23 cellular contexts compared by ENCODE assay signal in the genomic region with DNA sequence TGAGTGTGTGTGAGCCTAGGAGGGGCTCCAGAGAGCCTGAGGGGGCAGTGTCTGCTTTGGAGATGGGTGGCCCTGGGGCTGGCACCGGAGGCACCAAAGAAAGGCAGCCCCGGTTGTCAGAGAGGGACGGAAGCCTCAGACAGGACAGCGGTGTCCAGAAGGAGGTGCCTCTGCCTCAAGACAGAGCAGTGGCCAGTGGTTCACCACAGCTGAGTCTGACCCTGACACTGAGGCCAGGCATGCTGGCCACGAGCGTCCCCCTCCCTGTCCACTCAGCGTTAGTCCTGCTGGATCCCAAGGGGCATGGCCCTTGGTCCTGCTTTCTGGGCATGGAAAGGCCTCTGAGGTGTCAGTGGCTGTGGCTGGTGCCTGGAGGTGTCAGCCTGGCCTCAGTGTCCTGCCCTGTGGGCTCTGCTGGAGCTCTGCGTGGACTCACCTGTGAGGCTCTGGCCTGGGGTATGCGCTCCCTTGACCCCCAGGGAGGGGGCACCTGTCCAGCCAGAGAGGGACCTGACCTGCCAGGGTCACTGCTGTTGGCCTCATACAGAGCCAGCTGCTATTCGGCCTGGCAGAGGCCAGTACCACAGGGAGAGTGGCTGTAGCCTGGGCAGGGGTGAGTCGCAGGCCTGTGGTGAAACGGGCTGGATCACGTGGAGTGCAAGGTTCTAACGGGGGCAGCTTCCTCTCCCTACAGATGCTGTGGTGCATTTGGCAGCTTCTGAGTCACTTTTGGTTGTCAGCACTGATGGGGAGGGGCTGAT.
DNase-seq lines count a peak whose midpoint lies in the region; ATAC-seq and TF ChIP-seq lines count a peak whose summit lies in the region.
"Had no signal": no experiment of that assay in that cellular context is flagged by ENCODE, and none has a peak within 500 bp of the region (broad histone marks: within the 10 kb centered on the region; RNA-seq: fewer than 3 reads in every experiment).

No MANE protein-coding gene starts in this region.

- H3K9me3 Mint-ChIP-seq in activated CD8-positive, alpha-beta T cell treated with anti-CD3 and anti-CD28 coated beads, Interleukin-2, amount 10 ng/mL, durations not matched to agents 7 days and 5 days (ENCODE audit: insufficient read depth) = no peaks in the 10 kb centered on the region
- H3K9me3 Mint-ChIP-seq in activated CD8-positive, alpha-beta T cell treated with anti-CD3 and anti-CD28 coated beads for 36 hours = no peaks in the 10 kb centered on the region
- H3K9me3 Mint-ChIP-seq in glutamatergic neuron (ENCODE audit: unreplicated experiment) = peaks cover 42% of the 10 kb centered on the region

- H3K36me3 ChIP-seq in spleen = no peaks in the 10 kb centered on the region
- H3K36me3 ChIP-seq in SK-N-SH (replicated peaks in 1 of 2; ENCODE audit: control insufficient read depth in 1 of 2, insufficient read depth in 2 of 2, low read length in 1 of 2) = no peaks in the 10 kb centered on the region
- H3K36me3 ChIP-seq: colonic mucosa, gastrocnemius medialis, lower lobe of right lung, upper lobe of left lung had no signal

- no peak overlapping the region for H3K27ac ChIP-seq in spleen
- H3K27ac ChIP-seq in SK-N-SH (ENCODE audit: low read depth in 2 of 2, low read length in 1 of 2) = no peak overlapping the region
- H3K27ac ChIP-seq: colonic mucosa, epithelial cell of prostate, gastrocnemius medialis, lower lobe of right lung, parathyroid adenoma, upper lobe of left lung had no signal

- no peak for TF ChIP-seq RAD21 in SK-N-SH (IDR thresholded peaks at IDR 0.05; ENCODE audit: low read length)

- no peak for TF ChIP-seq POLR2A in spleen (IDR thresholded peaks at IDR 0.05)

- H3K4me3 ChIP-seq in spleen (no peak overlapping the region), SK-N-SH (ENCODE audit: low read depth in 2 of 2, low read length in 1 of 2) (no peak overlapping the region)
- H3K4me3 ChIP-seq: colonic mucosa, gastrocnemius medialis, lower lobe of right lung, upper lobe of left lung had no signal

- no peak overlapping the region for H3K4me3 Mint-ChIP-seq in activated CD8-positive, alpha-beta T cell treated with anti-CD3 and anti-CD28 coated beads, Interleukin-2, amount 10 ng/mL, durations not matched to agents 7 days and 5 days
- H3K4me3 Mint-ChIP-seq in activated CD8-positive, alpha-beta T cell treated with anti-CD3 and anti-CD28 coated beads for 36 hours = no peak overlapping the region
- H3K4me3 Mint-ChIP-seq in glutamatergic neuron (ENCODE audit: unreplicated experiment) = no peak overlapping the region
- H3K4me3 Mint-ChIP-seq: CD4-positive, CD25-positive, alpha-beta regulatory T cell; H9 had no signal

- H3K9me2 ChIP-seq in SK-N-SH = no peaks in the 10 kb centered on the region

- POLR2A ChIA-PET in activated CD8-positive, alpha-beta T cell treated with anti-CD3 and anti-CD28 coated beads, Interleukin-2, amount 10 ng/mL, durations not matched to agents 7 days and 5 days (lab: Charles Lee) = no interaction called here
- POLR2A ChIA-PET in activated CD8-positive, alpha-beta T cell treated with anti-CD3 and anti-CD28 coated beads for 36 hours (lab: Charles Lee) = no interaction called here
- POLR2A ChIA-PET in SK-N-SH (lab: Yijun Ruan, JAX) = no interaction called here

- TF ChIP-seq CTCF in activated CD8-positive, alpha-beta T cell treated with anti-CD3 and anti-CD28 coated beads for 36 hours (IDR thresholded peaks at IDR 0.05) = no peak
- TF ChIP-seq CTCF in glutamatergic neuron (IDR thresholded peaks at IDR 0.05; ENCODE audit: partially characterized antibody, unreplicated experiment) (no peak), spleen (IDR thresholded peaks at IDR 0.05 in 8 of 11, conservative IDR thresholded peaks at IDR 0.05 in 3 of 11) (no peak), SK-N-SH (IDR thresholded peaks at IDR 0.05) (no peak)

- WGBS in spleen, 5 donors = 76 to 85% (median 80%) methylated on average over 9 to 14 of the region's 14 CpGs
- WGBS in SK-N-SH (ENCODE audit: low lambda C conversion rate) = 51% methylated on average over 7 of the region's 14 CpGs

- no peak for ATAC-seq in activated CD8-positive, alpha-beta T cell treated with anti-CD3 and anti-CD28 coated beads, Interleukin-2, amount 10 ng/mL, durations not matched to agents 7 days and 5 days
- ATAC-seq in activated CD8-positive, alpha-beta T cell treated with anti-CD3 and anti-CD28 coated beads for 36 hours = no peak
- ATAC-seq in GM18498 (IDR thresholded peaks at IDR 0.05; ENCODE audit: unreplicated experiment) = no peak
- ATAC-seq: activated CD4-positive, CD25-positive, alpha-beta regulatory T cell treated with anti-CD3 and anti-CD28 coated beads, Interleukin-2, amount 50 U/mL, for 24 hours; gastrocnemius medialis had no signal

- peak; percentile 15 for DNase-seq in activated CD8-positive, alpha-beta T cell treated with anti-CD3 and anti-CD28 coated beads, Interleukin-2, amount 10 ng/mL, durations not matched to agents 7 days and 5 days
- DNase-seq in activated CD8-positive, alpha-beta T cell treated with anti-CD3 and anti-CD28 coated beads for 36 hours = no peak
- peak; percentile 2 for DNase-seq in LHCN-M2 (ENCODE audit: low read depth)
- DNase-seq in glutamatergic neuron = peak; percentile 13
- peak; percentile 53 for DNase-seq in spleen
- DNase-seq in effector CD4-positive, alpha-beta T cell = no peak
- no peak for DNase-seq in SK-N-SH
- DNase-seq: activated naive CD4-positive, alpha-beta T cell treated with anti-CD3 and anti-CD28 coated beads, Interleukin-2, amount 50 U/mL, for 16 hours; CD4-positive, CD25-positive, alpha-beta regulatory T cell; colonic mucosa; DMS79; gastrocnemius medialis; H9; Karpas-422; naive B cell; NCI-H226; SHP77 treated with DMSO at 0.1 percent for 48 hours had no signal

- no peaks in the 10 kb centered on the region for H3K36me3 Mint-ChIP-seq in activated CD8-positive, alpha-beta T cell treated with anti-CD3 and anti-CD28 coated beads, Interleukin-2, amount 10 ng/mL, durations not matched to agents 7 days and 5 days (ENCODE audit: low read depth)
- H3K36me3 Mint-ChIP-seq in activated CD8-positive, alpha-beta T cell treated with anti-CD3 and anti-CD28 coated beads for 36 hours (ENCODE audit: low read depth) = no peaks in the 10 kb centered on the region
- peaks cover 19% of the 10 kb centered on the region for H3K36me3 Mint-ChIP-seq in glutamatergic neuron (ENCODE audit: unreplicated experiment)
- H3K36me3 Mint-ChIP-seq: CD4-positive, CD25-positive, alpha-beta regulatory T cell; naive B cell had no signal

- no peak overlapping the region for H3K27ac Mint-ChIP-seq in activated CD8-positive, alpha-beta T cell treated with anti-CD3 and anti-CD28 coated beads, Interleukin-2, amount 10 ng/mL, durations not matched to agents 7 days and 5 days
- H3K27ac Mint-ChIP-seq in activated CD8-positive, alpha-beta T cell treated with anti-CD3 and anti-CD28 coated beads for 36 hours = no peak overlapping the region
- H3K27ac Mint-ChIP-seq in glutamatergic neuron (ENCODE audit: unreplicated experiment) = no peak overlapping the region
- H3K27ac Mint-ChIP-seq: CD4-positive, CD25-positive, alpha-beta regulatory T cell had no signal

- intact Hi-C loops in activated CD8-positive, alpha-beta T cell treated with anti-CD3 and anti-CD28 coated beads for 36 hours (cut with micrococcal nuclease) = no loop called here
- intact Hi-C loops in spleen (cut with DNase I; ENCODE audit: low total_unique reads) = no loop called here

- no peaks in the 10 kb centered on the region for H3K27me3 Mint-ChIP-seq in activated CD8-positive, alpha-beta T cell treated with anti-CD3 and anti-CD28 coated beads, Interleukin-2, amount 10 ng/mL, durations not matched to agents 7 days and 5 days (ENCODE audit: low read depth)
- H3K27me3 Mint-ChIP-seq in activated CD8-positive, alpha-beta T cell treated with anti-CD3 and anti-CD28 coated beads for 36 hours = peaks cover 6% of the 10 kb centered on the region
- peaks cover 39% of the 10 kb centered on the region for H3K27me3 Mint-ChIP-seq in glutamatergic neuron (ENCODE audit: unreplicated experiment)
- H3K27me3 Mint-ChIP-seq: CD4-positive, CD25-positive, alpha-beta regulatory T cell had no signal

- no peaks in the 10 kb centered on the region for H3K4me1 ChIP-seq in spleen
- no peaks in the 10 kb centered on the region; a peak in 1 of 4 replicates for H3K4me1 ChIP-seq in SK-N-SH (ENCODE audit: control insufficient read depth in 1 of 2, insufficient read depth in 2 of 2, low read depth in 1 of 2, low read length in 1 of 2)
- H3K4me1 ChIP-seq: colonic mucosa, gastrocnemius medialis, lower lobe of right lung, parathyroid adenoma, upper lobe of left lung had no signal

- H3K9me3 ChIP-seq in spleen (no peaks in the 10 kb centered on the region), SK-N-SH (no peaks in the 10 kb centered on the region)
- H3K9me3 ChIP-seq: colonic mucosa, gastrocnemius medialis, lower lobe of right lung, upper lobe of left lung had no signal

- H4K20me1 ChIP-seq in SK-N-SH (ENCODE audit: insufficient read depth) = no peaks in the 10 kb centered on the region

- H2AFZ ChIP-seq in SK-N-SH (ENCODE audit: low read depth) = no peak overlapping the region
- H2AFZ ChIP-seq: parathyroid adenoma had no signal

- H3K4me2 ChIP-seq in SK-N-SH = no peak overlapping the region

- no peaks in the 10 kb centered on the region for H3K4me1 Mint-ChIP-seq in activated CD8-positive, alpha-beta T cell treated with anti-CD3 and anti-CD28 coated beads, Interleukin-2, amount 10 ng/mL, durations not matched to agents 7 days and 5 days (ENCODE audit: low read depth)
- no peaks in the 10 kb centered on the region for H3K4me1 Mint-ChIP-seq in activated CD8-positive, alpha-beta T cell treated with anti-CD3 and anti-CD28 coated beads for 36 hours (ENCODE audit: low read depth)
- peaks cover 45% of the 10 kb centered on the region for H3K4me1 Mint-ChIP-seq in glutamatergic neuron (ENCODE audit: low read depth, unreplicated experiment)
- H3K4me1 Mint-ChIP-seq: CD4-positive, CD25-positive, alpha-beta regulatory T cell; naive B cell had no signal

- no peak overlapping the region for H3K9ac ChIP-seq in SK-N-SH
- H3K9ac ChIP-seq: parathyroid adenoma had no signal

- no peaks in the 10 kb centered on the region for H3K79me2 ChIP-seq in SK-N-SH (ENCODE audit: insufficient read depth)
- H3K79me2 ChIP-seq: parathyroid adenoma had no signal

- no peaks in the 10 kb centered on the region for H3F3A ChIP-seq in SK-N-SH (replicated peaks; ENCODE audit: insufficient read depth)

- TF ChIP-seq EP300 in SK-N-SH (IDR thresholded peaks at IDR 0.05; ENCODE audit: borderline replicate concordance in 1 of 2, low read depth in 1 of 2, low read length in 1 of 2) = no peak

- H3K27me3 ChIP-seq in spleen (replicated peaks in 1 of 7) (peaks cover 0 to 9% (median 0%) of the 10 kb centered on the region in 7 donors), SK-N-SH (ENCODE audit: insufficient read depth) (no peaks in the 10 kb centered on the region)
- H3K27me3 ChIP-seq: colonic mucosa had no signal

- CTCF ChIA-PET in activated CD8-positive, alpha-beta T cell treated with anti-CD3 and anti-CD28 coated beads, Interleukin-2, amount 10 ng/mL, durations not matched to agents 7 days and 5 days (lab: Charles Lee) = no interaction called here
- CTCF ChIA-PET in activated CD8-positive, alpha-beta T cell treated with anti-CD3 and anti-CD28 coated beads for 36 hours (lab: Charles Lee) = no interaction called here
- CTCF ChIA-PET in SK-N-SH (lab: Yijun Ruan, JAX) = interaction anchor here (1.2 kb wide), 1 partner anchor 314 kb away, joined by 3 read pairs; no protein-coding TSS in a partner anchor

TF ChIP-seq in SK-N-SH, 30 proteins besides CTCF, POLR2A, EP300 and RAD21:
- no peak for TF ChIP-seq EZH2phosphoT487 (IDR thresholded peaks at IDR 0.05; ENCODE audit: borderline replicate concordance, low read depth)

Comparison
In these comparisons a context has a peak if more than half of its experiments do, and no peak if none do; other contexts are left out.
1. DNase-seq: peak in activated CD8-positive, alpha-beta T cell treated with anti-CD3 and anti-CD28 coated beads, Interleukin-2, amount 10 ng/mL, durations not matched to agents 7 days and 5 days (single experiment), LHCN-M2 (single experiment), glutamatergic neuron (single experiment) and spleen (single experiment); none in activated CD8-positive, alpha-beta T cell treated with anti-CD3 and anti-CD28 coated beads for 36 hours (single experiment), effector CD4-positive, alpha-beta T cell (single experiment) and SK-N-SH (single experiment).